In genomic region chr2:135820003-135820618, GRCh38 we compare ENCODE assay signal across 8 cellular contexts. TPM values are rescaled to one million over a fixed set of nuclear protein-coding genes. Genes with fewer than 3 reads are reported as not detected.
A peak's percentile ranks its signal among the peaks of the same experiment; 100 is the strongest.
DNase-seq lines count a peak whose midpoint lies in the region; ATAC-seq and TF ChIP-seq lines count a peak whose summit lies in the region.

No MANE protein-coding gene starts in this region.

- no peaks in the 10 kb centered on the region for H3K79me2 ChIP-seq in neural progenitor cell (ENCODE audit: low read depth)
- H3K79me2 ChIP-seq in trophoblast cell (ENCODE audit: control insufficient read depth, insufficient read depth, low read length, poor library complexity): no peaks in the 10 kb centered on the region
- no peaks in the 10 kb centered on the region for H3K79me2 ChIP-seq in PC-3 (ENCODE audit: low read length)

- H4K20me1 ChIP-seq in neural progenitor cell (ENCODE audit: low read depth) (no peaks in the 10 kb centered on the region), PC-3 (ENCODE audit: low read length) (no peaks in the 10 kb centered on the region)

- ATAC-seq in HG03571 (IDR thresholded peaks at IDR 0.05; ENCODE audit: unreplicated experiment) (peak; percentile 84), PC-3 (no peak)

- peaks cover 13% of the 10 kb centered on the region for H3K27me3 Mint-ChIP-seq in neural progenitor cell (ENCODE audit: insufficient read depth, low read depth)

- peak; percentile 20 for DNase-seq in AG04450 (ENCODE audit: low read depth, low spot score)
- peak; percentile 67 for DNase-seq in GM20000 (ENCODE audit: low spot score)
- DNase-seq in activated CD8-positive, alpha-beta memory T cell treated with anti-CD3 and anti-CD28 coated beads for 1 hour (ENCODE audit: extremely low read depth in 1 of 2, low read depth in 1 of 2): peak; percentile 31 to 41
- DNase-seq in neural progenitor cell (ENCODE audit: low spot score): no peak
- DNase-seq in trophoblast cell: no peak
- DNase-seq in COLO829 (ENCODE audit: low spot score): no peak
- no peak for DNase-seq in PC-3

- peaks cover 2% of the 10 kb centered on the region for H3K4me1 Mint-ChIP-seq in neural progenitor cell

- H3K27ac ChIP-seq in AG04450 (ENCODE audit: low read depth, low read length) (peak overlapping the region; percentile 54), neural progenitor cell (no peak overlapping the region), trophoblast cell (ENCODE audit: low read depth, low read length) (no peak overlapping the region), PC-3 (ENCODE audit: low read length) (no peak overlapping the region)

- no peak overlapping the region for H3K9ac ChIP-seq in neural progenitor cell
- no peak overlapping the region for H3K9ac ChIP-seq in trophoblast cell (ENCODE audit: low read length)
- no peak overlapping the region for H3K9ac ChIP-seq in PC-3 (ENCODE audit: low read length)

- no peak overlapping the region for H3K18ac ChIP-seq in trophoblast cell (ENCODE audit: low read length)

- no peak overlapping the region for H3K14ac ChIP-seq in trophoblast cell (ENCODE audit: low read length)

- H2BK12ac ChIP-seq in trophoblast cell (ENCODE audit: low read length): no peak overlapping the region

- H2AFZ ChIP-seq in neural progenitor cell (replicated peaks) (no peak overlapping the region), trophoblast cell (ENCODE audit: insufficient read depth, low read length, poor library complexity) (no peak overlapping the region), PC-3 (ENCODE audit: low read length) (no peak overlapping the region)

- H3K9me2 ChIP-seq in PC-3 (replicated peaks; ENCODE audit: low read length): no peaks in the 10 kb centered on the region

- no CpG with 5 or more reads among the region's 9 CpGs for WGBS in trophoblast cell (ENCODE audit: extremely low coverage, insufficient coverage, insufficient read length)

- no peak overlapping the region for H3K4ac ChIP-seq in trophoblast cell (ENCODE audit: low read depth, low read length)

- intact Hi-C loops in PC-3 (cut with micrococcal nuclease): no loop called here

- no TSS peak for BruUV-seq in PC-3 (replicated peaks; lab: Mats Ljungman, UMichigan)

- H3K4me2 ChIP-seq in neural progenitor cell: no peak overlapping the region
- no peak overlapping the region for H3K4me2 ChIP-seq in trophoblast cell (ENCODE audit: low read length)
- H3K4me2 ChIP-seq in PC-3 (ENCODE audit: low read length): no peak overlapping the region

- no peak overlapping the region for H4K12ac ChIP-seq in trophoblast cell (ENCODE audit: low read depth, low read length)

- H3K23ac ChIP-seq in trophoblast cell (ENCODE audit: low read length): no peak overlapping the region

- no peak for TF ChIP-seq CTCF in AG04450 (IDR thresholded peaks at IDR 0.05; ENCODE audit: low read depth, low read length)
- no peak for TF ChIP-seq CTCF in GM20000 (IDR thresholded peaks at IDR 0.05; ENCODE audit: extremely low read depth, missing control alignments)
- no peak for TF ChIP-seq CTCF in neural progenitor cell (IDR thresholded peaks at IDR 0.05)
- no peak for TF ChIP-seq CTCF in PC-3 (conservative IDR thresholded peaks at IDR 0.05; ENCODE audit: low read depth, low read length)

- H3K36me3 Mint-ChIP-seq in neural progenitor cell: no peaks in the 10 kb centered on the region

- H3K9me3 ChIP-seq in AG04450 (ENCODE audit: control insufficient read depth, insufficient read depth, low read length) (peaks cover 12% of the 10 kb centered on the region), neural progenitor cell (ENCODE audit: low read depth) (no peaks in the 10 kb centered on the region), trophoblast cell (ENCODE audit: insufficient read depth, low read depth, low read length) (peaks cover 5% of the 10 kb centered on the region), PC-3 (ENCODE audit: low read length) (no peaks in the 10 kb centered on the region)

- CTCF ChIA-PET in AG04450 (lab: Charles Lee) (no interaction called here), PC-3 (lab: Charles Lee) (interaction anchor here (0.5 kb wide), 1 partner anchor 94 kb away, joined by 4 read pairs; no protein-coding TSS in a partner anchor)

- H3K4me3 Mint-ChIP-seq in neural progenitor cell: no peak overlapping the region

- no peak overlapping the region for H4K8ac ChIP-seq in trophoblast cell (ENCODE audit: low read depth, low read length)

- H4K91ac ChIP-seq in trophoblast cell (ENCODE audit: low read depth, low read length): no peak overlapping the region

- no peaks in the 10 kb centered on the region for H3K36me3 ChIP-seq in neural progenitor cell
- no peaks in the 10 kb centered on the region for H3K36me3 ChIP-seq in trophoblast cell (ENCODE audit: control insufficient read depth in 1 of 2, insufficient read depth in 2 of 2, low read length in 2 of 2)
- no peaks in the 10 kb centered on the region for H3K36me3 ChIP-seq in PC-3 (ENCODE audit: low read depth, low read length)

- H2BK5ac ChIP-seq in trophoblast cell (ENCODE audit: low read depth, low read length, poor library complexity): no peak overlapping the region

- H3F3A ChIP-seq in neural progenitor cell (ENCODE audit: low read depth): no peaks in the 10 kb centered on the region
- no peaks in the 10 kb centered on the region for H3F3A ChIP-seq in PC-3 (ENCODE audit: low read length, unreplicated experiment)

- H3K27me3 ChIP-seq in AG04450 (ENCODE audit: control insufficient read depth, insufficient read depth, low read length) (no peaks in the 10 kb centered on the region), neural progenitor cell (no peaks in the 10 kb centered on the region), trophoblast cell (ENCODE audit: insufficient read depth, low read length) (no peaks in the 10 kb centered on the region), PC-3 (ENCODE audit: low read length) (no peaks in the 10 kb centered on the region)

- H3K79me1 ChIP-seq in trophoblast cell (ENCODE audit: low read length): no peaks in the 10 kb centered on the region

- POLR2A ChIA-PET in AG04450 (lab: Yijun Ruan, JAX): interaction anchor here (0.5 kb wide), 1 partner anchor 39 kb away, joined by 5 read pairs; no protein-coding TSS in a partner anchor
- POLR2A ChIA-PET in PC-3 (lab: Charles Lee; ENCODE audit: unreplicated experiment): no interaction called here

- no peak overlapping the region for H2AK5ac ChIP-seq in trophoblast cell (ENCODE audit: low read length)

- H3K27ac Mint-ChIP-seq in neural progenitor cell: peak overlapping the region; percentile 30

- no peak overlapping the region; the same call in 1 of the 2 replicates for H3K4me3 ChIP-seq in AG04450 (ENCODE audit: low read depth, low read length)
- H3K4me3 ChIP-seq in neural progenitor cell: no peak overlapping the region
- no peak overlapping the region for H3K4me3 ChIP-seq in trophoblast cell (ENCODE audit: low read depth, low read length)
- no peak overlapping the region for H3K4me3 ChIP-seq in PC-3 (ENCODE audit: low read length)

- H3K4me1 ChIP-seq in neural progenitor cell (no peaks in the 10 kb centered on the region), trophoblast cell (ENCODE audit: control insufficient read depth in 1 of 2, insufficient read depth in 2 of 2, low read length in 2 of 2) (no peaks in the 10 kb centered on the region), PC-3 (ENCODE audit: insufficient read depth, low read length) (no peaks in the 10 kb centered on the region)

- H2BK120ac ChIP-seq in trophoblast cell (ENCODE audit: insufficient read depth, low read length, poor library complexity): no peak overlapping the region

- H3K9me3 Mint-ChIP-seq in neural progenitor cell: no peaks in the 10 kb centered on the region

RNA-seq across cellular contexts. Expression of gene LCT, which starts 16.9 kb away (rescaled TPM):
- polyA plus RNA-seq in AG04450 (2011; rRNA removed): not detected in 2 replicates
- polyA minus RNA-seq in AG04450 (2011; rRNA and poly(A)+ RNA removed): 0.04 TPM in 1 of 2 replicates, not detected in the other
- 0.03 TPM in 1 of 2 replicates, not detected in the other for total RNA-seq in neural progenitor cell (ENCODE audit: low replicate concordance)
- 0.01 TPM in 2 replicates for polyA plus RNA-seq in trophoblast cell (2013)
- not detected in 2 replicates for total RNA-seq in PC-3 (2014; rRNA removed)

RNA-seq across cellular contexts. Expression of gene MCM6, which starts 56.1 kb away (rescaled TPM):
- polyA plus RNA-seq in AG04450 (2011; rRNA removed): 22.8 and 27.3 TPM in 2 replicates
- polyA minus RNA-seq in AG04450 (2011; rRNA and poly(A)+ RNA removed): 20.6 and 25.9 TPM in 2 replicates
- total RNA-seq in neural progenitor cell (ENCODE audit: low replicate concordance): 62.0 and 74.4 TPM in 2 replicates
- polyA plus RNA-seq in trophoblast cell (2013): 25.0 and 26.8 TPM in 2 replicates
- 39.9 and 61.5 TPM in 2 replicates for total RNA-seq in PC-3 (2014; rRNA removed)

Comparison
In these comparisons a context has a peak if more than half of its experiments do, and no peak if none do; other contexts are left out.
1. DNase-seq: peak in AG04450 (single experiment), GM20000 (single experiment) and activated CD8-positive, alpha-beta memory T cell treated with anti-CD3 and anti-CD28 coated beads for 1 hour (2 of 2); none in neural progenitor cell (single experiment), trophoblast cell (0 of 2), COLO829 (single experiment) and PC-3 (single experiment).